9 cellular contexts compared by ENCODE assay signal in the genomic region with DNA sequence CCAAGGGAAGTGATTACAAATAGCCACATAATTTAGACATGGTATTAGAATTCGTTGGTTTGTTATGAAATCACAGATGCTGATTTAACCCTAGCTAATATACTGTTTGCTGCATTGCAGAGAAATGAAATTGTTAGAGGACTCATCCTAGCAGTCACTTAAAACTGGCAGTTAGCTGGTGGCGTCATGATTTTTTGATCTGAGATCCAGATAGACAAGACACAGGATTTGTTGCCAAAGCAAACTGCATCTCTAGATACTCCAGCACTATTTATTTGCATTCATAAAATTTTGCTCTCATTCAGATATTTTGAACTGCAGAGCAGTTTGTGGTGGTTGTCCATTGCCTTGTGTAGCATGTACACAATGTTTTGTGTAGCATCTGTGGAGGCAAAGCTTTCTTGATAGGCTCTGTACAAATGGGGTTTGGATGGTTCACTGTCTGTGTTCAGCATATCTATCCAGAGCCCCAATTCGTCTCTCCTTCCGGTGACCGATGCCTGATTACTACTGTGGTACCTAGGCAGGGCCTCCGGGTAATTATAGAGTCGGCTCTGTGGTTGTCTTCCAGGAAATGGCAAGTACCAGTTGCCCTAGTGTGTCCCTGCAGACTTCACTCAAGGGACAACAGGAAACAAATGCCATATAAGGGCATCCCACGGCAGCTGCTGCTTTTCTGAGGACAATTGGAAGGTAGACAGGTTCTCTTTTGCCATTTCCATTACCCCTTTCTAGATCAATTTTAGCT. TPM values are rescaled to one million over a fixed set of nuclear protein-coding genes. Genes with fewer than 3 reads are reported as not detected.
DNase-seq lines count a peak whose midpoint lies in the region; ATAC-seq, FAIRE-seq and TF ChIP-seq lines count a peak whose summit lies in the region.
"Had no signal": no experiment of that assay in that cellular context is flagged by ENCODE, and none has a peak within 500 bp of the region (broad histone marks: within the 10 kb centered on the region; RNA-seq: fewer than 3 reads in every experiment).

No MANE protein-coding gene starts in this region.

- no peak for FAIRE-seq in small intestine (lab: Jason Lieb, UNC)

- H3K27ac Mint-ChIP-seq in CD4-positive, alpha-beta T cell = peak overlapping the region; percentile 68
- no peak overlapping the region for H3K27ac Mint-ChIP-seq in HFFc6

- H3K36me3 Mint-ChIP-seq in CD4-positive, alpha-beta T cell (ENCODE audit: low read depth) = no peaks in the 10 kb centered on the region
- no peaks in the 10 kb centered on the region for H3K36me3 Mint-ChIP-seq in HFFc6 (ENCODE audit: low read depth)

- peak; percentile 90 for ATAC-seq in CD4-positive, alpha-beta T cell (ENCODE audit: poor library complexity)
- peak; percentile 99 for ATAC-seq in GM19372 (IDR thresholded peaks at IDR 0.05; ENCODE audit: low read depth, unreplicated experiment)
- peak; percentile 100 for ATAC-seq in HG03175 (IDR thresholded peaks at IDR 0.05; ENCODE audit: unreplicated experiment)

- TF ChIP-seq CTCF in CD4-positive, alpha-beta T cell (IDR thresholded peaks at IDR 0.05) = no peak
- no peak for TF ChIP-seq CTCF in HFFc6 (IDR thresholded peaks at IDR 0.05)

- CTCF ChIA-PET in CD4-positive, alpha-beta T cell (lab: Charles Lee) = no interaction called here

- no peaks in the 10 kb centered on the region for H3K9me3 Mint-ChIP-seq in CD4-positive, alpha-beta T cell
- H3K9me3 Mint-ChIP-seq in HFFc6 = no peaks in the 10 kb centered on the region

- 36 to 47% (median 44%) methylated on average over 8 of the region's 8 CpGs for WGBS in small intestine, 3 donors

- no peaks in the 10 kb centered on the region for H3K36me3 ChIP-seq in small intestine (ENCODE audit: control insufficient read depth in 2 of 2, insufficient read depth in 2 of 2, low read length in 2 of 2)
- H3K36me3 ChIP-seq: adrenal gland had no signal

- H3K9me3 ChIP-seq in CD4-positive, alpha-beta T cell (ENCODE audit: control insufficient read depth, low read length) = no peaks in the 10 kb centered on the region
- no peaks in the 10 kb centered on the region for H3K9me3 ChIP-seq in small intestine (ENCODE audit: control insufficient read depth, low read depth)
- H3K9me3 ChIP-seq: adrenal gland had no signal

- peaks cover 26% of the 10 kb centered on the region for H3K4me1 Mint-ChIP-seq in CD4-positive, alpha-beta T cell (ENCODE audit: low read depth)
- peaks cover 10% of the 10 kb centered on the region for H3K4me1 Mint-ChIP-seq in HFFc6 (ENCODE audit: low read depth)

- peak in 7 of 10 experiments; percentile 1 to 36 (median 7) for DNase-seq in CD4-positive, alpha-beta T cell
- peak; percentile 75 for DNase-seq in NCI-H748 treated with DMSO at 0.1 percent for 48 hours (lab: John Stamatoyannopoulos, UW)
- DNase-seq in activated T-cell treated with anti-CD3 and anti-CD28 coated beads, Interleukin-2, amount 50 U/mL, for 48 hours = peak; percentile 45
- DNase-seq in small intestine = peak; percentile 5
- no peak for DNase-seq in superior temporal gyrus (ENCODE audit: extremely low spot score)
- DNase-seq in HFFc6 = no peak

- H3K27me3 Mint-ChIP-seq in CD4-positive, alpha-beta T cell = no peaks in the 10 kb centered on the region
- peaks cover 2% of the 10 kb centered on the region for H3K27me3 Mint-ChIP-seq in HFFc6 (ENCODE audit: insufficient read depth)

- no peaks in the 10 kb centered on the region for H3K4me1 ChIP-seq in small intestine (ENCODE audit: control insufficient read depth in 2 of 2, insufficient read depth in 1 of 2, low read depth in 1 of 2, low read length in 1 of 2)
- H3K4me1 ChIP-seq: adrenal gland had no signal

- H3K27me3 ChIP-seq in CD4-positive, alpha-beta T cell (ENCODE audit: control insufficient read depth, insufficient read depth, low read length) = no peaks in the 10 kb centered on the region
- H3K27me3 ChIP-seq in small intestine (ENCODE audit: control insufficient read depth in 2 of 2, insufficient read depth in 2 of 2, low read length in 2 of 2) = peaks cover 0 to 2% of the 10 kb centered on the region in 2 donors
- H3K27me3 ChIP-seq: adrenal gland had no signal

- H3K27ac ChIP-seq in CD4-positive, alpha-beta T cell (ENCODE audit: low read depth, low read length) = no peak overlapping the region
- no peak overlapping the region for H3K27ac ChIP-seq in small intestine (ENCODE audit: low read depth in 1 of 2, low read length in 1 of 2)
- H3K27ac ChIP-seq: adrenal gland had no signal

- no peak overlapping the region for H3K4me3 ChIP-seq in small intestine (ENCODE audit: low read depth in 1 of 2, low read length in 2 of 2)
- H3K4me3 ChIP-seq: adrenal gland had no signal

- intact Hi-C loops in CD4-positive, alpha-beta T cell (cut with DNase I, micrococcal nuclease) = no loop called here

- POLR2A ChIA-PET in CD4-positive, alpha-beta T cell (lab: Charles Lee) = no interaction called here

- peak overlapping the region; percentile 20 for H3K4me3 Mint-ChIP-seq in CD4-positive, alpha-beta T cell
- no peak overlapping the region for H3K4me3 Mint-ChIP-seq in HFFc6

RNA-seq across cellular contexts. Expression of a gene that starts 30.1 kb away (rescaled TPM):
- not detected for total RNA-seq in CD4-positive, alpha-beta T cell
- polyA plus RNA-seq in small intestine = 100 to 1,000 TPM in 1 of 3 donors, 10 to 100 TPM in 1, 1 to 10 TPM in 1; 5.1 to 354 (median 20.0) TPM
- total RNA-seq in HFFc6 (2021; fragmentation: NEBNext Ultra II Directional; extraction: Animal tissue kit (Norgen Biotek cat#: 25700)) = not detected

RNA-seq across cellular contexts. Expression of a gene that starts 49.1 kb away (rescaled TPM):
- not detected for total RNA-seq in CD4-positive, alpha-beta T cell
- polyA plus RNA-seq in small intestine = not detected
- not detected for total RNA-seq in HFFc6 (2021; fragmentation: NEBNext Ultra II Directional; extraction: Animal tissue kit (Norgen Biotek cat#: 25700))
- total RNA-seq: adrenal gland had no signal
- polyA plus RNA-seq: adrenal gland had no signal

Comparison
In these comparisons a context has a peak if more than half of its experiments do, and no peak if none do; other contexts are left out.
1. DNase-seq: peak in CD4-positive, alpha-beta T cell (7 of 10), NCI-H748 treated with DMSO at 0.1 percent for 48 hours (single experiment), activated T-cell treated with anti-CD3 and anti-CD28 coated beads, Interleukin-2, amount 50 U/mL, for 48 hours (2 of 2) and small intestine (single experiment); none in superior temporal gyrus (single experiment) and HFFc6 (single experiment).
2. Peak in every context shown above with its lines, with median percentiles within 50 percentile points of each other: ATAC-seq.